8 cellular contexts compared by ENCODE assay signal in genomic region chr3:167733961-167734497, GRCh38. TPM values are rescaled to one million over a fixed set of nuclear protein-coding genes. Genes with fewer than 3 reads are reported as not detected.
DNase-seq lines count a peak whose midpoint lies in the region; ATAC-seq and TF ChIP-seq lines count a peak whose summit lies in the region.

No MANE protein-coding gene starts in this region.

- H3K4me1 ChIP-seq in OCI-LY1 (ENCODE audit: insufficient read depth, low read length, severe bottlenecking) (peaks cover 80% of the 10 kb centered on the region), esophagus (ENCODE audit: control insufficient read depth in 2 of 2, insufficient read depth in 2 of 2, low read length in 1 of 2) (no peaks in the 10 kb centered on the region)

- H3K79me2 ChIP-seq in OCI-LY1 (ENCODE audit: insufficient read depth, low read length): peaks cover 88% of the 10 kb centered on the region

- H3K27ac Mint-ChIP-seq in HFFc6 (no peak overlapping the region), osteocyte (ENCODE audit: unreplicated experiment) (no peak overlapping the region)

- H3K9me2 ChIP-seq in OCI-LY1 (ENCODE audit: low read depth, low read length): no peaks in the 10 kb centered on the region

- H3K27me3 ChIP-seq in OCI-LY1 (ENCODE audit: insufficient read depth, low read length) (no peaks in the 10 kb centered on the region), esophagus (ENCODE audit: control insufficient read depth in 1 of 2, insufficient read depth in 2 of 2, low read length in 2 of 2) (no peaks in the 10 kb centered on the region)

- TF ChIP-seq CTCF in GM12875 (IDR thresholded peaks at IDR 0.05; ENCODE audit: borderline replicate concordance, insufficient read depth, low read depth, low read length) (no peak), OCI-LY1 (IDR thresholded peaks at IDR 0.05; ENCODE audit: low read length) (no peak), retinal pigment epithelial cell (conservative IDR thresholded peaks at IDR 0.05; ENCODE audit: low read depth, low read length) (no peak), HFFc6 (IDR thresholded peaks at IDR 0.05) (no peak), osteocyte (IDR thresholded peaks at IDR 0.05) (no peak)

- H4K20me1 ChIP-seq in OCI-LY1 (ENCODE audit: insufficient read depth, low read length): peaks cover 3% of the 10 kb centered on the region; the same call in 1 of the 2 replicates

- H3K9ac ChIP-seq in OCI-LY1 (ENCODE audit: low read length): peak overlapping the region; percentile 74

- H3K36me3 Mint-ChIP-seq in HFFc6 (ENCODE audit: low read depth) (no peaks in the 10 kb centered on the region; the same call in 1 of the 2 replicates), osteocyte (ENCODE audit: unreplicated experiment) (no peaks in the 10 kb centered on the region)

- H3K4me2 ChIP-seq in OCI-LY1 (ENCODE audit: low read length): peak overlapping the region; percentile 71

- H3K4me3 ChIP-seq in GM12875 (ENCODE audit: low read depth, low read length) (peak overlapping the region; percentile 56), OCI-LY1 (ENCODE audit: low read depth, low read length, poor library complexity, severe bottlenecking) (peak overlapping the region; percentile 88), esophagus (ENCODE audit: low read depth in 1 of 2, low read length in 2 of 2) (peak overlapping the region; percentile 84 to 92), retinal pigment epithelial cell (ENCODE audit: low read length) (peak overlapping the region; percentile 92)

- peaks cover under 1% of the 10 kb centered on the region; the same call in 1 of the 2 replicates for H3F3A ChIP-seq in OCI-LY1 (ENCODE audit: insufficient read depth, low read length)

- H3K9me3 ChIP-seq in OCI-LY1 (ENCODE audit: low read length) (no peaks in the 10 kb centered on the region), esophagus (ENCODE audit: control insufficient read depth in 2 of 2, insufficient read depth in 1 of 2, low read depth in 1 of 2, low read length in 1 of 2) (no peaks in the 10 kb centered on the region)

- 1% methylated on average over 12 of the region's 12 CpGs for WGBS in esophagus, 2 donors

- no peak overlapping the region for H2AFZ ChIP-seq in OCI-LY1 (ENCODE audit: low read length)

- no peaks in the 10 kb centered on the region for H3K9me3 Mint-ChIP-seq in HFFc6
- H3K9me3 Mint-ChIP-seq in osteocyte (ENCODE audit: unreplicated experiment): no peaks in the 10 kb centered on the region

- H3K4me3 Mint-ChIP-seq in HFFc6 (no peak overlapping the region), osteocyte (ENCODE audit: unreplicated experiment) (no peak overlapping the region)

- H3K36me3 ChIP-seq in OCI-LY1 (ENCODE audit: insufficient read depth, low read length) (peaks cover 12% of the 10 kb centered on the region; the same call in 1 of the 2 replicates), esophagus (ENCODE audit: control insufficient read depth in 2 of 2, insufficient read depth in 2 of 2, low read length in 1 of 2) (no peaks in the 10 kb centered on the region)

- H3K27me3 Mint-ChIP-seq in HFFc6 (ENCODE audit: insufficient read depth) (no peaks in the 10 kb centered on the region), osteocyte (ENCODE audit: unreplicated experiment) (peaks cover 17% of the 10 kb centered on the region)

- DNase-seq in retinal pigment epithelial cell (ENCODE audit: low read depth) (no peak), HFFc6 (no peak), osteocyte (ENCODE audit: extremely low spot score, unreplicated experiment) (no peak)

- peak overlapping the region; percentile 91 for H3K27ac ChIP-seq in OCI-LY1 (ENCODE audit: low read depth, low read length, poor library complexity, severe bottlenecking)
- peak overlapping the region; percentile 99 to 100 for H3K27ac ChIP-seq in esophagus (ENCODE audit: low read depth in 2 of 2, low read length in 1 of 2)

- ATAC-seq in GM19351 (IDR thresholded peaks at IDR 0.05; ENCODE audit: unreplicated experiment): no peak
- no peak for ATAC-seq in GM21367 (IDR thresholded peaks at IDR 0.05; ENCODE audit: unreplicated experiment)

- H3K4me1 Mint-ChIP-seq in HFFc6 (ENCODE audit: low read depth): peaks cover 5% of the 10 kb centered on the region
- peaks cover 3% of the 10 kb centered on the region for H3K4me1 Mint-ChIP-seq in osteocyte (ENCODE audit: unreplicated experiment)

RNA-seq across cellular contexts. Expression of gene PDCD10, which starts 0.7 kb away (rescaled TPM):
- 10 to 100 TPM; 29.6 to 68.1 TPM for polyA plus RNA-seq in esophagus
- total RNA-seq in HFFc6 (2021; fragmentation: NEBNext Ultra II Directional; extraction: Animal tissue kit (Norgen Biotek cat#: 25700)): 10 to 100 TPM; 43.9 to 50.8 (median 46.2) TPM
- total RNA-seq in osteocyte: 34.9 and 38.4 TPM in 2 replicates

RNA-seq across cellular contexts. Expression of gene SERPINI1, which starts 1.5 kb away (rescaled TPM):
- polyA plus RNA-seq in esophagus: 1 to 10 TPM; 2.0 to 2.1 TPM
- total RNA-seq in HFFc6 (2021; fragmentation: NEBNext Ultra II Directional; extraction: Animal tissue kit (Norgen Biotek cat#: 25700)): 1 to 10 TPM; 2.2 to 6.2 (median 2.6) TPM
- 0.35 and 1.3 TPM in 2 replicates for total RNA-seq in osteocyte
